Comparison of ENCODE assay signal across 8 cellular contexts in genomic region chr4:42995343-42995944, GRCh38.
A peak's percentile ranks its signal among the peaks of the same experiment; 100 is the strongest.
DNase-seq lines count a peak whose midpoint lies in the region; ATAC-seq and TF ChIP-seq lines count a peak whose summit lies in the region.

No MANE protein-coding gene starts in this region.

- H3K4me1 Mint-ChIP-seq in activated T-helper 2 cell treated with anti-CD3 and anti-CD28 coated beads, Interferon-gamma antibody, Interleukin-2, Interleukin-4, amounts not matched to agents 10 μg/mL and 5 μg/mL and 100 μg/mL, durations not matched to agents 14 hours and 24 hours and 36 hours (ENCODE audit: low read depth) = no peaks in the 10 kb centered on the region

- BruUV-seq in PC-3 (replicated peaks; lab: Mats Ljungman, UMichigan) = no TSS peak

- H3K36me3 ChIP-seq in PC-3 (ENCODE audit: low read depth, low read length) (no peaks in the 10 kb centered on the region), spleen (no peaks in the 10 kb centered on the region)

- no peaks in the 10 kb centered on the region for H3K9me2 ChIP-seq in PC-3 (replicated peaks; ENCODE audit: low read length)

- H3F3A ChIP-seq in PC-3 (ENCODE audit: low read length, unreplicated experiment) = no peaks in the 10 kb centered on the region

- H3K27ac ChIP-seq in PC-3 (ENCODE audit: low read length) (no peak overlapping the region), spleen (no peak overlapping the region)

- H3K27me3 Mint-ChIP-seq in activated T-helper 2 cell treated with anti-CD3 and anti-CD28 coated beads, Interferon-gamma antibody, Interleukin-2, Interleukin-4, amounts not matched to agents 10 μg/mL and 5 μg/mL and 100 μg/mL, durations not matched to agents 14 hours and 24 hours and 36 hours (ENCODE audit: low read depth) = no peaks in the 10 kb centered on the region

- intact Hi-C loops in PC-3 (cut with micrococcal nuclease) = loop anchor here (1.0 to 5.0 kb wide), 3 partner anchors 137 to 1637 kb away; no protein-coding TSS in a partner anchor
- intact Hi-C loops in spleen (cut with DNase I; ENCODE audit: low total_unique reads) = no loop called here
- intact Hi-C loops in activated T-helper 2 cell treated with anti-CD3 and anti-CD28 coated beads, Interferon-gamma antibody, Interleukin-2, Interleukin-4, amounts not matched to agents 10 μg/mL and 5 μg/mL and 100 μg/mL, durations not matched to agents 14 hours and 24 hours and 36 hours (cut with micrococcal nuclease) = no loop called here

- no peak overlapping the region for H3K4me3 Mint-ChIP-seq in activated T-helper 2 cell treated with anti-CD3 and anti-CD28 coated beads, Interferon-gamma antibody, Interleukin-2, Interleukin-4, amounts not matched to agents 10 μg/mL and 5 μg/mL and 100 μg/mL, durations not matched to agents 14 hours and 24 hours and 36 hours (ENCODE audit: low read depth)

- CTCF ChIA-PET in PC-3 (lab: Charles Lee) = interaction anchor here (0.6 to 0.7 kb wide), 4 partner anchors 136 to 1373 kb away, joined by 3 to 5 read pairs (median 3); no protein-coding TSS in a partner anchor

- peak overlapping the region; percentile 14; the same call in 1 of the 2 replicates for H3K4me2 ChIP-seq in PC-3 (ENCODE audit: low read length)

- H3K4me1 ChIP-seq in PC-3 (ENCODE audit: insufficient read depth, low read length) (no peaks in the 10 kb centered on the region), spleen (no peaks in the 10 kb centered on the region)

- POLR2A ChIA-PET in PC-3 (lab: Charles Lee; ENCODE audit: unreplicated experiment) = no interaction called here

- H3K27me3 ChIP-seq in PC-3 (ENCODE audit: low read length) (no peaks in the 10 kb centered on the region), spleen (replicated peaks in 1 of 7) (no peaks in the 10 kb centered on the region)

- no peak overlapping the region for H3K9ac ChIP-seq in PC-3 (ENCODE audit: low read length)

- peak overlapping the region; percentile 46; the same call in 1 of the 2 replicates for H2AFZ ChIP-seq in PC-3 (ENCODE audit: low read length)

- no peaks in the 10 kb centered on the region for H3K79me2 ChIP-seq in PC-3 (ENCODE audit: low read length)

- no peaks in the 10 kb centered on the region for H3K9me3 Mint-ChIP-seq in activated T-helper 2 cell treated with anti-CD3 and anti-CD28 coated beads, Interferon-gamma antibody, Interleukin-2, Interleukin-4, amounts not matched to agents 10 μg/mL and 5 μg/mL and 100 μg/mL, durations not matched to agents 14 hours and 24 hours and 36 hours

- TF ChIP-seq POLR2A in spleen (IDR thresholded peaks at IDR 0.05) = no peak

- DNase-seq in DMS53 (lab: John Stamatoyannopoulos, UW) (peak; percentile 79), PC-3 (peak; percentile 49), fibroblast of pulmonary artery (ENCODE audit: low read depth) (peak; percentile 41), spleen (no peak), NCI-H2029 (lab: John Stamatoyannopoulos, UW) (no peak)
- DNase-seq in activated T-helper 2 cell treated with anti-CD3 and anti-CD28 coated beads, Interferon-gamma antibody, Interleukin-2, Interleukin-4, amounts not matched to agents 10 μg/mL and 5 μg/mL and 100 μg/mL, durations not matched to agents 14 hours and 24 hours and 36 hours (ENCODE audit: low spot score) = no peak

- no peaks in the 10 kb centered on the region for H3K36me3 Mint-ChIP-seq in activated T-helper 2 cell treated with anti-CD3 and anti-CD28 coated beads, Interferon-gamma antibody, Interleukin-2, Interleukin-4, amounts not matched to agents 10 μg/mL and 5 μg/mL and 100 μg/mL, durations not matched to agents 14 hours and 24 hours and 36 hours (ENCODE audit: low read depth)

- TF ChIP-seq CTCF in PC-3 (conservative IDR thresholded peaks at IDR 0.05; ENCODE audit: low read depth, low read length) = peak; percentile 72
- TF ChIP-seq CTCF in fibroblast of pulmonary artery (IDR thresholded peaks at IDR 0.05; ENCODE audit: low read length, missing control alignments) = peak; percentile 72
- peak in 9 of 11 experiments; percentile 18 to 59 (median 45) for TF ChIP-seq CTCF in spleen (IDR thresholded peaks at IDR 0.05 in 8 of 11, conservative IDR thresholded peaks at IDR 0.05 in 3 of 11)

- no peaks in the 10 kb centered on the region for H3K9me3 ChIP-seq in PC-3 (ENCODE audit: low read length)
- peaks cover 0 to 16% (median 14%) of the 10 kb centered on the region in 8 donors for H3K9me3 ChIP-seq in spleen

- H3K4me3 ChIP-seq in PC-3 (ENCODE audit: low read length) = no peak overlapping the region
- no peak overlapping the region for H3K4me3 ChIP-seq in fibroblast of pulmonary artery (replicated peaks; ENCODE audit: low read depth, low read length)
- H3K4me3 ChIP-seq in spleen = no peak overlapping the region

- ATAC-seq in GM19372 (IDR thresholded peaks at IDR 0.05; ENCODE audit: low read depth, unreplicated experiment) (peak; percentile 88), HG03469 (IDR thresholded peaks at IDR 0.05; ENCODE audit: unreplicated experiment) (peak; percentile 89), PC-3 (peak; percentile 63)

- H3K27ac Mint-ChIP-seq in activated T-helper 2 cell treated with anti-CD3 and anti-CD28 coated beads, Interferon-gamma antibody, Interleukin-2, Interleukin-4, amounts not matched to agents 10 μg/mL and 5 μg/mL and 100 μg/mL, durations not matched to agents 14 hours and 24 hours and 36 hours = no peak overlapping the region

- 38 to 50% (median 44%) methylated on average over 6 of the region's 6 CpGs for WGBS in spleen, 5 donors

- no peaks in the 10 kb centered on the region for H4K20me1 ChIP-seq in PC-3 (ENCODE audit: low read length)

Comparison
In these comparisons a context has a peak if more than half of its experiments do, and no peak if none do; other contexts are left out.
1. DNase-seq: peak in DMS53 (single experiment), PC-3 (single experiment) and fibroblast of pulmonary artery (single experiment); none in spleen (single experiment), NCI-H2029 (single experiment) and activated T-helper 2 cell treated with anti-CD3 and anti-CD28 coated beads, Interferon-gamma antibody, Interleukin-2, Interleukin-4, amounts not matched to agents 10 μg/mL and 5 μg/mL and 100 μg/mL, durations not matched to agents 14 hours and 24 hours and 36 hours (single experiment).
2. Peak in every context shown above with its lines, with median percentiles within 50 percentile points of each other: ATAC-seq and CTCF ChIP-seq.